ENCODE assay signal across 6 cellular contexts in the genomic region with DNA sequence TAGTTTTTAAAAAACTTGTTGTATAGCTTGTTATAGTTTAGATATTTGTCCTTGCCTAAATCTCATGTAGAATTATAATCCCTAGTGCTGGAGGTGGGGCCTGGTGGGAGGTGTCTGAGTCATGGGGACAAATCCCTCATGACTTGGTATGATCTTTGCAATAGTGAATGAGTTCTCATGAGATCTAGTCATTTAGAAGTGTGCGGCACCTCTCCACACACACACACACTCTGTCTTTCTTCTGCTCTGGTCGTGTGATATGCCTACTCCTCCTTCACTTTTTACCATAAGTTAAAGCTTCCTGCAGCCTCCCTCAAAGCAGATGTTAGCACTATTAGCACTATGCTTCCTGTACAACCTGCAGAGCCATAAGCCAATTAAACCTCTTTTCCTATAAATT.
"Had no signal": no experiment of that assay in that cellular context is flagged by ENCODE, and none has a peak within 500 bp of the region (broad histone marks: within the 10 kb centered on the region; RNA-seq: fewer than 3 reads in every experiment).

No MANE protein-coding gene starts in this region.

- ATAC-seq: GM23338, HepG2 had no signal

- H3K4me3 Mint-ChIP-seq: GM23338, H9, IgD-negative memory B cell had no signal

- H3K27ac Mint-ChIP-seq: GM23338, H9 had no signal

- DNase-seq: H9, KBM-7 had no signal

- H3K27ac ChIP-seq: HL-60 had no signal

- H3K4me3 ChIP-seq: GM23338 had no signal

- H3K27me3 Mint-ChIP-seq: IgD-negative memory B cell had no signal

- H3K4me1 Mint-ChIP-seq: GM23338, H9, IgD-negative memory B cell had no signal
